Comparison of ENCODE assay signal across 14 cellular contexts in the genomic region with DNA sequence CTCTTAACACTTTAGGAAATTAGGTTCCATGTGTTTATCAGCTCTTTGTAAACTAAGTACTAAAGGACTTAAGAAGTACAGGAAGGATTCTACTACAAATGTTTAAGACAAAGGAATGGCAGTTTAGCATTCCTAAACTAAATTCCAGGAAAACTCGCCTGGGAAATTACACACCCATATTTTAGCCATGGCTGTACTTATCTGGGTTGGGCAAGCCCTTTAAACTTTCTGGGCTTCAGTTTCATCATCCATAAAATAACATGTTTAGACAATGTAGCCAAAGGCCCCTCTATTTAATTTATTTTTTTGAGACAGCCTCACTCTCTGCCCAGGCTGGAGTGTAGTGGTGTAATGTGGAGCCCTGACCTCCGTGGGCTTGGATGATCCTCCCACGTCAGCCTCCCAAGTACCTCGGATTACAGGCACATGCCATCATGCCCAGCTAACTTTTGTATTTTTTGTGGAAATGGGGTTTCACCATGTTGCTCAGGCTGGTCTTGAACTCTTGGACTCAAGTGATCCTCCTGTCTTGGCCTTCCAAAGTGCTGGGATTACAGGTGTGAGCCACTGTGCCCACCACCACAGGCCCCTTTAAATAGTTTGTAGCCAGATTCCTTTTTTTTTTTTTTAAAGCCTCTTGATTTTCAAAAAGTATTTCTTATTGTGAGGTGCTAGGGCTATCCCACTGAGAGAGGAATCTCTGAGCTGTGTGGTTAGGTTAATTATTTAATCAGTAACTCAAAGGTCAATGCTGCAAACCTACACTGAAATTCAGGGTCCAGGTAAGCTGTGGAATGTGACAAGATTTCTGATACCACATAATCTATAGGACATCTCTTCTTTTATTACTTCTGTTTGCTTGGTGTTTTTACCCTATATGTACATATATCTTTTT. TPM values are rescaled to one million over a fixed set of nuclear protein-coding genes. Genes with fewer than 3 reads are reported as not detected.
DNase-seq lines count a peak whose midpoint lies in the region; ATAC-seq, FAIRE-seq and TF ChIP-seq lines count a peak whose summit lies in the region.
"Had no signal": no experiment of that assay in that cellular context is flagged by ENCODE, and none has a peak within 500 bp of the region (broad histone marks: within the 10 kb centered on the region; RNA-seq: fewer than 3 reads in every experiment).

No MANE protein-coding gene starts in this region.

- no peaks in the 10 kb centered on the region for H3K9me3 ChIP-seq in osteoblast (ENCODE audit: low read depth, low read length)
- H3K9me3 ChIP-seq: heart left ventricle had no signal

- no peaks in the 10 kb centered on the region for H3K9me3 Mint-ChIP-seq in activated CD8-positive, alpha-beta T cell treated with anti-CD3 and anti-CD28 coated beads for 36 hours

- H3K4me3 Mint-ChIP-seq in activated CD8-positive, alpha-beta T cell treated with anti-CD3 and anti-CD28 coated beads for 36 hours, result no peak overlapping the region

- H3K27ac ChIP-seq in osteoblast (ENCODE audit: low read depth, low read length), result peak overlapping the region; percentile 50
- H3K27ac ChIP-seq: heart left ventricle had no signal

- no peak overlapping the region for H3K4me2 ChIP-seq in osteoblast (ENCODE audit: insufficient read depth, low read length)

- CTCF ChIA-PET in activated CD8-positive, alpha-beta T cell treated with anti-CD3 and anti-CD28 coated beads for 36 hours (lab: Charles Lee), result interaction anchor here (3.0 to 3.9 kb wide), 2 partner anchors 108 to 113 kb away, joined by 18 to 36 read pairs; no protein-coding TSS in a partner anchor

- H3K4me1 ChIP-seq in osteoblast (ENCODE audit: insufficient read depth, low read length), result peaks cover 6% of the 10 kb centered on the region

- H3K27me3 Mint-ChIP-seq in activated CD8-positive, alpha-beta T cell treated with anti-CD3 and anti-CD28 coated beads for 36 hours, result no peaks in the 10 kb centered on the region

- no peak for TF ChIP-seq CTCF in D721Med (IDR thresholded peaks at IDR 0.05; ENCODE audit: insufficient read depth, missing control alignments)
- no peak for TF ChIP-seq CTCF in osteoblast (IDR thresholded peaks at IDR 0.05; ENCODE audit: extremely low read depth, low read depth, low read length)
- no peak for TF ChIP-seq CTCF in activated CD8-positive, alpha-beta T cell treated with anti-CD3 and anti-CD28 coated beads for 36 hours (IDR thresholded peaks at IDR 0.05)

- intact Hi-C loops in activated CD8-positive, alpha-beta T cell treated with anti-CD3 and anti-CD28 coated beads for 36 hours (cut with micrococcal nuclease), result no loop called here

- H3K36me3 ChIP-seq in osteoblast (ENCODE audit: insufficient read depth, low read length), result peaks cover 3% of the 10 kb centered on the region

- peak; percentile 55 for FAIRE-seq in D721Med (lab: Jason Lieb, UNC)

- POLR2A ChIA-PET in activated CD8-positive, alpha-beta T cell treated with anti-CD3 and anti-CD28 coated beads for 36 hours (lab: Charles Lee), result no interaction called here

- DNase-seq in D721Med (ENCODE audit: insufficient read length, low spot score) (no peak), NCI-H226 (peak; percentile 75), fibroblast of peridontal ligament (ENCODE audit: extremely low read depth) (peak; percentile 51), osteoblast (ENCODE audit: insufficient read length, low spot score, missing footprints) (peak; percentile 49), D341Med (ENCODE audit: low spot score) (no peak)
- no peak for DNase-seq in activated CD8-positive, alpha-beta T cell treated with anti-CD3 and anti-CD28 coated beads for 36 hours
- DNase-seq: activated CD4-positive, alpha-beta T cell treated with anti-CD3 and anti-CD28 coated beads for 1 hour; activated naive CD4-positive, alpha-beta T cell; heart left ventricle; MM.1S; NCI-H510A; SIG-M5 had no signal

- H3K79me2 ChIP-seq in osteoblast (ENCODE audit: insufficient read depth, low read length), result peaks cover 16% of the 10 kb centered on the region

- peak overlapping the region; percentile 37 for H2AFZ ChIP-seq in osteoblast (ENCODE audit: low read length)

- H3K4me3 ChIP-seq in osteoblast (ENCODE audit: insufficient read depth, low read length), result no peak overlapping the region
- H3K4me3 ChIP-seq: heart left ventricle had no signal

- ATAC-seq in activated CD8-positive, alpha-beta T cell treated with anti-CD3 and anti-CD28 coated beads for 36 hours, result no peak
- ATAC-seq in HG03095 (IDR thresholded peaks at IDR 0.05; ENCODE audit: unreplicated experiment) (no peak), GM18517 (IDR thresholded peaks at IDR 0.05; ENCODE audit: unreplicated experiment) (no peak)
- ATAC-seq: heart left ventricle had no signal

- H4K20me1 ChIP-seq in osteoblast (ENCODE audit: insufficient read depth, low read length), result no peaks in the 10 kb centered on the region

- H3K36me3 Mint-ChIP-seq in activated CD8-positive, alpha-beta T cell treated with anti-CD3 and anti-CD28 coated beads for 36 hours (ENCODE audit: low read depth), result peaks cover 15% of the 10 kb centered on the region

- H3K27me3 ChIP-seq in osteoblast (ENCODE audit: insufficient read depth, low read length), result no peaks in the 10 kb centered on the region
- H3K27me3 ChIP-seq: heart left ventricle had no signal

- H3K27ac Mint-ChIP-seq in activated CD8-positive, alpha-beta T cell treated with anti-CD3 and anti-CD28 coated beads for 36 hours, result no peak overlapping the region

- peaks cover 16% of the 10 kb centered on the region for H3K4me1 Mint-ChIP-seq in activated CD8-positive, alpha-beta T cell treated with anti-CD3 and anti-CD28 coated beads for 36 hours (ENCODE audit: low read depth)

RNA-seq across cellular contexts. Expression of a gene that starts 32.1 kb away (rescaled TPM):
- total RNA-seq in osteoblast, result 20.3 and 20.6 TPM in 2 replicates
- 1 to 10 TPM; 8.1 to 8.6 TPM for total RNA-seq in activated CD8-positive, alpha-beta T cell treated with anti-CD3 and anti-CD28 coated beads for 36 hours

RNA-seq across cellular contexts. Expression of a gene that starts 32.4 kb away (rescaled TPM):
- total RNA-seq in osteoblast, result 28.6 and 31.5 TPM in 2 replicates
- 10 to 100 TPM; 25.2 to 25.4 TPM for total RNA-seq in activated CD8-positive, alpha-beta T cell treated with anti-CD3 and anti-CD28 coated beads for 36 hours

Comparison
In these comparisons a context has a peak if more than half of its experiments do, and no peak if none do; other contexts are left out.
1. DNase-seq: peak in NCI-H226 (single experiment), fibroblast of peridontal ligament (single experiment) and osteoblast (single experiment); none in D721Med (single experiment), activated CD8-positive, alpha-beta T cell treated with anti-CD3 and anti-CD28 coated beads for 36 hours (single experiment) and D341Med (single experiment).